ENCODE assay signal across 1 cellular context in genomic region chr16:349211-349610, GRCh38.
TF ChIP-seq lines count a peak whose summit lies in the region.

No MANE protein-coding gene starts in this region.

TF ChIP-seq in GM12878, 131 proteins besides CTCF, POLR2A, EP300 and RAD21 (continued from another document):
- TF ChIP-seq NBN (IDR thresholded peaks at IDR 0.05) (0 out of 2 replicates have a peak, but pooled peaks have one; percentile 60), MTA2 (IDR thresholded peaks at IDR 0.05; ENCODE audit: low read depth) (peak; percentile 66; the same call in 1 of the 2 replicates), CREB1 (IDR thresholded peaks at IDR 0.05; ENCODE audit: low read depth) (0 out of 2 replicates have a peak, but pooled peaks have one; percentile 29)
